ENCODE assay signal across 12 cellular contexts in the genomic region with DNA sequence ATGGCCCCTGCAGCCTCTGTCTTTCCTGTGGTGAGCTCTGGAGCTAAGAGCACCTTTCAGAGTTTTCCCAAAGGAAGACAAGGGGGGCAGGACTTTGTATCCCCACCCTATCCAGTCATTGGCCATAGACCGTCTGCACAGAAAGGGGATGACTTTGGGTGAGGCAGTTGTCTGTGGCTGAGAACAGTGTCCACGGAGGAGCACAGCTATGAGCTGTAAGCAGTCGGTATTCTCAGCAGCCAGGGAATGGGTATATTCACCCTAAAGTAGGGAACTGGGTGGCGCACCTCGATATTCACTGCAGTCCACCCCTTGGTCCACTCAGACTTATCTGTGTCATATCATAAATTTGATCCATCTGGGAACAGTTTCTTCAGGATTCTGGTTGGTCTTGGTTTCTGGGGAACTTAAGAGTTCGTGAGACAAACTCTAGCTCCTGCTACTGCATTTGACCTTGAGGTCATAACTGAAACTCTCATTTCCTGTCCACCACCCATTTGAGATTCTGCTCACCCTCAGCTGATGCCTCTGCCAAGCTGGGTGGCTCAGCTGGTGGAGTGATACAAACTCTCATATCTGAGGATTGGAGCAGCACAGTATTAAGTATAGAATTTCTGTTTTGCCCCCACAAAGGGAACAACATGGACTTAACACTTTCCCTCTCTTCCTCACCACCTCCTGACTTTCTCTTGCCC. TPM values are rescaled to one million over a fixed set of nuclear protein-coding genes. Genes with fewer than 3 reads are reported as not detected.
DNase-seq lines count a peak whose midpoint lies in the region; ATAC-seq and TF ChIP-seq lines count a peak whose summit lies in the region.
"Had no signal": no experiment of that assay in that cellular context is flagged by ENCODE, and none has a peak within 500 bp of the region (broad histone marks: within the 10 kb centered on the region; RNA-seq: fewer than 3 reads in every experiment).

No MANE protein-coding gene starts in this region.

- no peaks in the 10 kb centered on the region for H3K36me3 ChIP-seq in Panc1 (ENCODE audit: control insufficient read depth, insufficient read depth, low read length)

- CTCF ChIA-PET in Panc1 (lab: Charles Lee), result no interaction called here

- no peak overlapping the region for H3K27ac ChIP-seq in Panc1 (ENCODE audit: low read length)
- H3K27ac ChIP-seq: epithelial cell of prostate had no signal

- no peak overlapping the region for H3K4me3 Mint-ChIP-seq in activated T-cell treated with anti-CD3 and anti-CD28 coated beads, Interleukin-2, amount 50 U/mL, for 24 hours
- H3K4me3 Mint-ChIP-seq: B cell had no signal

- DNase-seq in Panc1 (ENCODE audit: low read depth, low spot score) (no peak), NCI-H82 (lab: John Stamatoyannopoulos, UW) (no peak), Right ventricle myocardium inferior (ENCODE audit: missing footprints) (no peak)
- DNase-seq in activated T-cell treated with anti-CD3 and anti-CD28 coated beads, Interleukin-2, amount 50 U/mL, for 24 hours, result no peak
- no peak for DNase-seq in activated CD4-positive, alpha-beta T cell treated with anti-CD3 and anti-CD28 coated beads for 48 hours
- DNase-seq: activated CD4-positive, alpha-beta T cell treated with anti-CD3 and anti-CD28 coated beads for 4 hours; kidney had no signal

- TF ChIP-seq CTCF in Panc1 (IDR thresholded peaks at IDR 0.05), result no peak

- intact Hi-C loops in Panc1 (cut with micrococcal nuclease; ENCODE audit: unreplicated experiment) (no loop called here), Right ventricle myocardium inferior (cut with DNase I) (no loop called here)

- H3K27me3 Mint-ChIP-seq in activated T-cell treated with anti-CD3 and anti-CD28 coated beads, Interleukin-2, amount 50 U/mL, for 24 hours, result no peaks in the 10 kb centered on the region

- H3K9me3 Mint-ChIP-seq in activated T-cell treated with anti-CD3 and anti-CD28 coated beads, Interleukin-2, amount 50 U/mL, for 24 hours, result no peaks in the 10 kb centered on the region

- ATAC-seq in GM18499 (IDR thresholded peaks at IDR 0.05; ENCODE audit: insufficient read depth, unreplicated experiment) (peak; percentile 86), GM21381 (IDR thresholded peaks at IDR 0.05; ENCODE audit: unreplicated experiment) (peak; percentile 93), HG03060 (IDR thresholded peaks at IDR 0.05; ENCODE audit: low read depth, unreplicated experiment) (peak; percentile 94), Panc1 (peak; percentile 38; the same call in 1 of the 2 replicates), Right ventricle myocardium inferior (no peak)

- H3K9me3 ChIP-seq in Panc1 (ENCODE audit: control insufficient read depth, insufficient read depth, low read depth, low read length), result no peaks in the 10 kb centered on the region

- H3K27ac Mint-ChIP-seq in activated T-cell treated with anti-CD3 and anti-CD28 coated beads, Interleukin-2, amount 50 U/mL, for 24 hours, result no peak overlapping the region
- H3K27ac Mint-ChIP-seq: B cell had no signal

- in situ Hi-C loops in Panc1 (cut with HindIII; ENCODE audit: low pct_unique_long_range_greater_than_20kb, low sequenced_read_pairs), result no loop called here

- H3K36me3 Mint-ChIP-seq in activated T-cell treated with anti-CD3 and anti-CD28 coated beads, Interleukin-2, amount 50 U/mL, for 24 hours (ENCODE audit: low read depth), result no peaks in the 10 kb centered on the region

- 0 out of 2 replicates have a peak, but pooled peaks cover 4% of the 10 kb centered on the region for H3K4me1 ChIP-seq in Panc1 (ENCODE audit: control insufficient read depth, insufficient read depth, low read length)

- BruUV-seq in Panc1 (replicated peaks; lab: Mats Ljungman, UMichigan), result no TSS peak

- H3K27me3 ChIP-seq in Panc1 (ENCODE audit: control insufficient read depth, insufficient read depth, low read length), result no peaks in the 10 kb centered on the region

- no peaks in the 10 kb centered on the region for H3K4me1 Mint-ChIP-seq in activated T-cell treated with anti-CD3 and anti-CD28 coated beads, Interleukin-2, amount 50 U/mL, for 24 hours (ENCODE audit: low read depth)
- H3K4me1 Mint-ChIP-seq: B cell had no signal

- POLR2A ChIA-PET in Panc1 (lab: Charles Lee), result no interaction called here

- no peak overlapping the region for H3K4me3 ChIP-seq in Panc1 (ENCODE audit: low read depth in 2 of 2, low read length in 2 of 2)

RNA-seq across cellular contexts. Expression of a gene that starts 45.2 kb away (rescaled TPM):
- total RNA-seq in Panc1 (2021; ENCODE audit: unreplicated experiment) (1.7 TPM), Right ventricle myocardium inferior (not detected)
- polyA plus RNA-seq in Panc1 (2012; ENCODE audit: insufficient read length), result 2.4 TPM
